8 cellular contexts compared by ENCODE assay signal in the genomic region with DNA sequence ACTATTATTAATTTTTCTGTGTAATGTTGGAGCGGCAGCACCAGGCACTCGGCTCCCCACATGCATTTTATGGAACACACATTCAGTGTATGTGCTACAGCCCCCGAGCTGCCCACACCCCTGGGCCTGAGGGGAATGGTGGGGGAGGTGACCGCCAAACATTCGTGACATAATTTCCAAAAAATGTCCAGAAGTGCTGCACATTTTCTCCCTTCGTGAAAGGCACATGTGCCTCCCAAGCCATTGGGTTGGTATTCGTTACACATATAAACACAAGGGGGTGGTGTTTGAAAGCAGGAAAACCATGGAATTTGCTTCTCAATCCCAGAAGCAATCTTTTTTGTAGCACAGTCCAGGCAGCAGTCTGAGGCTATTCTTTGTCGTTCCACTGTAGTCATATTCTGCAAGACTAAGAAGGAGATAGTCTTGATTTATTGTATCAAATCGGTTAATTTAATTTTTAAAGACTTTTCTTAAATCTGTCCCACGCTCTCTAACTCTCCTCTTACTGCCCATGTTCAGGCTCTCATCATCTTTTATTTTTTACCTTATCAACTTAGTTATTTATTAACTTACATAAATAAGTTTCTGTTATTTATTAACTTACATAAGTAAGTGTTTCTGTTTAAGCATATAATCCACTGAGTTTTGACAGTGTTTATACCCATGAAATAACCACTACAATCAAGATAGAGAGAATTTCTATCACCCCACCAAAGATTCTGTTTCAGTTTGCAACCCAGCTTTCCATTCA. TPM values are rescaled to one million over a fixed set of nuclear protein-coding genes. Genes with fewer than 3 reads are reported as not detected.
DNase-seq lines count a peak whose midpoint lies in the region; ATAC-seq and TF ChIP-seq lines count a peak whose summit lies in the region.

No MANE protein-coding gene starts in this region.

- H3K4me1 ChIP-seq in ascending aorta = peaks cover 0 to 4% of the 10 kb centered on the region in 2 donors
- H3K4me1 ChIP-seq in thyroid gland = peaks cover 0 to 2% of the 10 kb centered on the region in 2 donors

- intact Hi-C loops in ascending aorta (cut with DNase I) = loop anchor here (1.0 to 5.0 kb wide), 4 partner anchors 39 to 399 kb away; a partner anchor contains a TSS
- intact Hi-C loops in thyroid gland (cut with DNase I) = no loop called here

- no peaks in the 10 kb centered on the region for H3K27me3 ChIP-seq in ascending aorta
- H3K27me3 ChIP-seq in thyroid gland = no peaks in the 10 kb centered on the region

- peak overlapping the region in 1 of 2 donors; percentile 29 for H3K27ac ChIP-seq in ascending aorta
- H3K27ac ChIP-seq in thyroid gland = no peak overlapping the region

- ATAC-seq in HG03095 (IDR thresholded peaks at IDR 0.05; ENCODE audit: unreplicated experiment) (no peak), GM21528 (IDR thresholded peaks at IDR 0.05; ENCODE audit: low FRiP score, unreplicated experiment) (no peak)

- DNase-seq in NCI-H2107 treated with DMSO at 0.1 percent for 48 hours (lab: John Stamatoyannopoulos, UW; ENCODE audit: unreplicated experiment) (peak; percentile 31), NCI-H2107 (lab: John Stamatoyannopoulos, UW) (no peak), ascending aorta (ENCODE audit: low spot score in 2 of 2) (peak in 1 of 2 donors; percentile 73), iPS-NIHi7 (ENCODE audit: extremely low spot score) (peak; percentile 41), thyroid gland (no peak)
- no peak for DNase-seq in activated T-cell treated with anti-CD3 and anti-CD28 coated beads, Interleukin-2, amount 50 U/mL, for 48 hours

- H3K9me3 ChIP-seq in ascending aorta (no peaks in the 10 kb centered on the region), thyroid gland (no peaks in the 10 kb centered on the region)

- no peak for TF ChIP-seq POLR2A in thyroid gland (IDR thresholded peaks at IDR 0.05)

- 50 to 55% methylated on average over 10 of the region's 10 CpGs for WGBS in thyroid gland, 2 donors

- peak overlapping the region in 1 of 2 donors; percentile 20 for H3K4me3 ChIP-seq in ascending aorta
- H3K4me3 ChIP-seq in thyroid gland (replicated peaks in 1 of 3) = no peak overlapping the region

- H3K36me3 ChIP-seq in ascending aorta = no peaks in the 10 kb centered on the region
- no peaks in the 10 kb centered on the region for H3K36me3 ChIP-seq in thyroid gland

- TF ChIP-seq CTCF in ascending aorta (IDR thresholded peaks at IDR 0.05) (peak; percentile 55 to 76 (median 70)), thyroid gland (IDR thresholded peaks at IDR 0.05) (peak in 4 of 6 experiments; percentile 28 to 40 (median 34))

RNA-seq across cellular contexts. Expression of a gene that starts 39.2 kb away (rescaled TPM):
- total RNA-seq in ascending aorta = 24.9 TPM
- 100 to 1,000 TPM in 1 of 4 donors, 10 to 100 TPM in 3; 63.2 to 269 (median 70.6) TPM for total RNA-seq in thyroid gland

Comparison
In these comparisons a context has a peak if more than half of its experiments do, and no peak if none do; other contexts are left out.
1. DNase-seq: peak in NCI-H2107 treated with DMSO at 0.1 percent for 48 hours (single experiment) and iPS-NIHi7 (single experiment); none in NCI-H2107 (single experiment), thyroid gland (0 of 2) and activated T-cell treated with anti-CD3 and anti-CD28 coated beads, Interleukin-2, amount 50 U/mL, for 48 hours (0 of 2).